ENCODE assay signal across 8 cellular contexts in genomic region chr11:95790123-95790932, GRCh38. TPM values are rescaled to one million over a fixed set of nuclear protein-coding genes. Genes with fewer than 3 reads are reported as not detected.
DNase-seq lines count a peak whose midpoint lies in the region; ATAC-seq, FAIRE-seq and TF ChIP-seq lines count a peak whose summit lies in the region.

CEP57 (plus strand) TSS chr11:95790498; CDS start chr11:95790699, 201 bp downstream.

- ATAC-seq in GM18907 (IDR thresholded peaks at IDR 0.05; ENCODE audit: unreplicated experiment) (peak; percentile 80), HG03159 (IDR thresholded peaks at IDR 0.05; ENCODE audit: unreplicated experiment) (peak; percentile 73)

- in situ Hi-C loops in ACHN (cut with HindIII; ENCODE audit: low pct_ligation_motif_present, low pct_unique_long_range_greater_than_20kb, low sequenced_read_pairs), result no loop called here

- H3K9me3 ChIP-seq in small intestine (ENCODE audit: control insufficient read depth, low read depth), result no peaks in the 10 kb centered on the region

- peaks cover 1% of the 10 kb centered on the region for H3K36me3 ChIP-seq in bronchial epithelial cell (ENCODE audit: control insufficient read depth, insufficient read depth, low read length)
- peaks cover 2 to 3% of the 10 kb centered on the region in 2 donors for H3K36me3 ChIP-seq in small intestine (ENCODE audit: control insufficient read depth in 2 of 2, insufficient read depth in 2 of 2, low read length in 2 of 2)

- FAIRE-seq in bronchial epithelial cell (lab: Jason Lieb, UNC) (no peak), small intestine (lab: Jason Lieb, UNC) (no peak)

- no peak for TF ChIP-seq CTCF in WI38 (IDR thresholded peaks at IDR 0.05; ENCODE audit: low read depth, low read length)
- TF ChIP-seq CTCF in bronchial epithelial cell (IDR thresholded peaks at IDR 0.05; ENCODE audit: insufficient read depth, low read length, severe bottlenecking), result no peak

- H3K27ac ChIP-seq in small intestine (ENCODE audit: low read depth in 1 of 2, low read length in 1 of 2), result peak within 1 kb of the TSS; percentile 94 to 100

- WGBS in small intestine, 3 donors, result 0% methylated on average over 55 of the region's 55 CpGs

- H3K4me3 ChIP-seq in WI38 (ENCODE audit: low read depth, low read length), result peak within 1 kb of the TSS; percentile 93
- H3K4me3 ChIP-seq in bronchial epithelial cell (ENCODE audit: low read depth, low read length), result peak within 1 kb of the TSS; percentile 61
- H3K4me3 ChIP-seq in small intestine (ENCODE audit: low read depth in 1 of 2, low read length in 2 of 2), result peak within 1 kb of the TSS; percentile 84 to 96

- H3K4me1 ChIP-seq in small intestine (ENCODE audit: control insufficient read depth in 2 of 2, insufficient read depth in 1 of 2, low read depth in 1 of 2, low read length in 1 of 2), result peaks cover 0 to 14% of the 10 kb centered on the region in 2 donors

- no peaks in the 10 kb centered on the region for H3K27me3 ChIP-seq in bronchial epithelial cell (ENCODE audit: control insufficient read depth, insufficient read depth, low read length)
- H3K27me3 ChIP-seq in small intestine (ENCODE audit: control insufficient read depth in 2 of 2, insufficient read depth in 2 of 2, low read length in 2 of 2), result no peaks in the 10 kb centered on the region

- peak; percentile 97 for DNase-seq in ACHN
- DNase-seq in NCI-H2227 treated with DMSO at 0.1 percent for 48 hours (lab: John Stamatoyannopoulos, UW), result peak; percentile 88
- DNase-seq in bronchial epithelial cell (ENCODE audit: low read depth), result peak; percentile 97
- peak; percentile 88 for DNase-seq in iPS-NIHi11 (ENCODE audit: low spot score)
- peak; percentile 99 for DNase-seq in small intestine

RNA-seq across cellular contexts. Expression of gene CEP57, which starts in this region (rescaled TPM):
- 52.7 and 53.8 TPM in 2 replicates for total RNA-seq in bronchial epithelial cell
- polyA plus RNA-seq in small intestine, result 10 to 100 TPM; 27.0 to 41.6 (median 41.6) TPM

Comparison
In these comparisons a context has a peak if more than half of its experiments do, and no peak if none do; other contexts are left out.
1. Peak in every context shown above with its lines: DNase-seq, ATAC-seq, H3K4me3 ChIP-seq and H3K27ac ChIP-seq.